In the genomic region with DNA sequence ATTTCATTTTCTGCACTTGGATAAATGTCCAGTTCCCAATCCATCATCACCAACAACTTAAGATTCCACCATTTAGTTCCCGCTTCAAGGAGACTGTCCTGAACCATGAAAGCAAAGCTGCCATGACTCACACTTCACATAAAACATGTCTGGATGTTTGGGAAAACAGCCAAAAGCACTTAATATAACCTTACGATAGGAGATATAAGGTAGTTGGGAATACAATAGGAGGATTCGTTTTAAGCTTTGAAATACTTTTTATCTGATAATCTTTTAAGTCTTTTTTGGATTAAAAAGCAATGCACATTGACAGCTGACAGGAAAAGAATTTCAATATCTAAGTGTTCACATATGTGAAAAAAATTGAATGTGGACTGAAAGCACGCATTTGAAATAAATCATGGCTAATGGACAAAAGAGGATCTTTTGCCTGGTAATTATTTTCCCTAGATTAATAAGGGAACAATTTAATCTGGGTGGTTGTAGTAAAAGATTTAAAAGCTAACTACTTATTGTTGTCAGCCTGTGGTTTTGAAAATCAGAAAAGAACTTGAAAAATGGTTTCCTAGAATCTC, we compare ENCODE assay signal across 11 cellular contexts. TPM values are rescaled to one million over a fixed set of nuclear protein-coding genes. Genes with fewer than 3 reads are reported as not detected.
DNase-seq lines count a peak whose midpoint lies in the region; ATAC-seq and TF ChIP-seq lines count a peak whose summit lies in the region.
"Had no signal": no experiment of that assay in that cellular context is flagged by ENCODE, and none has a peak within 500 bp of the region (broad histone marks: within the 10 kb centered on the region; RNA-seq: fewer than 3 reads in every experiment).

No MANE protein-coding gene starts in this region.

- no peaks in the 10 kb centered on the region for H3K9me3 ChIP-seq in esophagus muscularis mucosa
- H3K9me3 ChIP-seq: vagina had no signal

- no peaks in the 10 kb centered on the region for H3K9me3 Mint-ChIP-seq in natural killer cell

- no peak overlapping the region for H3K4me3 Mint-ChIP-seq in natural killer cell

- no peaks in the 10 kb centered on the region for H3K27me3 ChIP-seq in esophagus muscularis mucosa
- H3K27me3 ChIP-seq in rectal smooth muscle tissue (ENCODE audit: control insufficient read depth, insufficient read depth, low read length), result no peaks in the 10 kb centered on the region
- H3K27me3 ChIP-seq in H7 (ENCODE audit: control insufficient read depth, insufficient read depth, low read length), result 0 out of 2 replicates have a peak, but pooled peaks cover 2% of the 10 kb centered on the region
- H3K27me3 ChIP-seq: vagina had no signal

- H3K4me3 ChIP-seq in esophagus muscularis mucosa (no peak overlapping the region), rectal smooth muscle tissue (ENCODE audit: low read length) (no peak overlapping the region), H7 (ENCODE audit: insufficient read depth, low read depth, low read length) (no peak overlapping the region)
- H3K4me3 ChIP-seq: vagina had no signal

- intact Hi-C loops in esophagus muscularis mucosa (cut with DNase I) (no loop called here), natural killer cell (cut with micrococcal nuclease) (no loop called here)

- H3K27ac Mint-ChIP-seq in natural killer cell, result no peak overlapping the region

- peaks cover 5 to 6% of the 10 kb centered on the region in 2 donors for H3K4me1 Mint-ChIP-seq in natural killer cell

- TF ChIP-seq CTCF in esophagus muscularis mucosa (IDR thresholded peaks at IDR 0.05), result no peak
- no peak for TF ChIP-seq CTCF in natural killer cell (IDR thresholded peaks at IDR 0.05)

- TF ChIP-seq EP300 in esophagus muscularis mucosa (IDR thresholded peaks at IDR 0.05), result no peak

- peaks cover 5% of the 10 kb centered on the region for H3K36me3 Mint-ChIP-seq in natural killer cell

- no peaks in the 10 kb centered on the region for H3K36me3 ChIP-seq in esophagus muscularis mucosa
- H3K36me3 ChIP-seq in rectal smooth muscle tissue (ENCODE audit: control insufficient read depth, insufficient read depth, low read length), result no peaks in the 10 kb centered on the region
- no peaks in the 10 kb centered on the region for H3K36me3 ChIP-seq in H7 (replicated peaks; ENCODE audit: control insufficient read depth, insufficient read depth, low read length)
- H3K36me3 ChIP-seq: vagina had no signal

- 26% methylated on average over 4 of the region's 4 CpGs for WGBS in esophagus muscularis mucosa

- H3K27ac ChIP-seq in esophagus muscularis mucosa (replicated peaks in 1 of 4) (peak overlapping the region; percentile 10 to 30 (median 14)), rectal smooth muscle tissue (ENCODE audit: low read depth, low read length) (peak overlapping the region; percentile 6)
- H3K27ac ChIP-seq: vagina had no signal

- in situ Hi-C loops in KBM-7 (cut with MboI; ENCODE audit: low pct_unique_long_range_greater_than_20kb, low sequenced_read_pairs), result no loop called here

- no peak overlapping the region for H3K9ac ChIP-seq in rectal smooth muscle tissue (ENCODE audit: low read length)

- no peak for TF ChIP-seq POLR2A in esophagus muscularis mucosa (IDR thresholded peaks at IDR 0.05; ENCODE audit: low read depth)

- peaks cover 12 to 75% (median 62%) of the 10 kb centered on the region in 4 donors for H3K4me1 ChIP-seq in esophagus muscularis mucosa
- H3K4me1 ChIP-seq in rectal smooth muscle tissue (ENCODE audit: control insufficient read depth, insufficient read depth, low read length), result peaks cover 23% of the 10 kb centered on the region

- no peak for ATAC-seq in natural killer cell

- peaks cover 26 to 57% of the 10 kb centered on the region in 2 donors for H3K27me3 Mint-ChIP-seq in natural killer cell (ENCODE audit: low read depth in 2 of 2)

- DNase-seq in DMS53 (lab: John Stamatoyannopoulos, UW) (peak; percentile 78), NCI-H446 (lab: John Stamatoyannopoulos, UW) (peak; percentile 41 to 63), esophagus muscularis mucosa (ENCODE audit: extremely low spot score) (no peak), NOMO-1 treated with dmso at 0.1 percent for 144 hours (lab: John Stamatoyannopoulos, UW; ENCODE audit: unreplicated experiment) (no peak), H7 (no peak), natural killer cell (no peak), KBM-7 (no peak)
- DNase-seq: activated gamma-delta T cell treated with Interleukin-2 at 50 U/mL for 16 hours, NCI-H774 had no signal

RNA-seq across cellular contexts. Expression of a gene that starts 17.3 kb away (rescaled TPM):
- total RNA-seq in esophagus muscularis mucosa (100 to 1,000 TPM in 2 of 4 donors, 10 to 100 TPM in 2; 62.3 to 128 (median 92.9) TPM), natural killer cell (10 to 100 TPM in 2 of 3 donors, 1 to 10 TPM in 1; 6.7 to 19.6 (median 18.5) TPM)
- total RNA-seq in H7 (2014; rRNA removed; shearing (Covaris generic)), result 3.2 and 4.3 TPM in 2 replicates

RNA-seq across cellular contexts. Expression of a gene that starts 56.7 kb away (rescaled TPM):
- total RNA-seq in esophagus muscularis mucosa, result not detected
- not detected in 2 replicates for total RNA-seq in H7 (2014; rRNA removed; shearing (Covaris generic))
- not detected for total RNA-seq in natural killer cell
- total RNA-seq: vagina had no signal

Comparison
In these comparisons a context has a peak if more than half of its experiments do, and no peak if none do; other contexts are left out.
1. DNase-seq: peak in DMS53 (single experiment) and NCI-H446 (2 of 2); none in esophagus muscularis mucosa (single experiment), NOMO-1 treated with dmso at 0.1 percent for 144 hours (single experiment), H7 (single experiment), natural killer cell (single experiment) and KBM-7 (single experiment).